ENCODE assay signal across 1 cellular context in the genomic region with DNA sequence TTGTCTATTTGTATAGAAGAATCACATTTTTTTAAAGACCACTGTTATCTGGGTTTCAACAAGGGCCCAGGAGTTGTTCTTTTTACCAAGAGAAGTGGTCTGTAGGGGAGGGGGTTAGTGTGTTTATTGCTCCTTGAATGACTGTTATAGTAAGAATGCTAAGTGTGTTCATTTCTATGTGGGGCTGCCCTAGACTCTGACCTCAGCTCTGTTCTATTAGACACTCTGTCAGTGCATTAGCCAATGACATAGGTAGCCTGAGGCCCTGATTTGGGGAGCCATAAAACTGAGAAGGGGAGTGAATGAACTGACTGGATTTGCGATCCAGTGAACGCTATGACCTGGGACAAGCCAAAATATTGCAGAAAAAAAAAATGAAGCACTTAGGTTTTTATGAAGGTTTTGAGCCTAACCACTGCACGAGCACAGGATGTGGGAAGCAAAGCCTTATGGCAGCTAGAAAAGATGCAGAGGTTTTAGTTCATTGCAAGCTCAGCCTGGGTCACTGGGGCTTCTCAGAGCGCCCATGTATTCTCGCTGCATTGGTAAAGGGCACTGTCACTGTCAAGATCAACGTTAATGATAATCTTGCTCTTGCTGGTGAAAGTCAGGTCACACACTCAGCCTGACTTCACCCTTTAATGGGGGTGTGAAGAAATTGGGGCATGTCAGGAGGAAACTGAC.
TF ChIP-seq lines count a peak whose summit lies in the region.

No MANE protein-coding gene starts in this region.

TF ChIP-seq in HEK293, 187 proteins besides CTCF, POLR2A, EP300 and RAD21 (continued from another document):
- TF ChIP-seq ZNF121 (tag by site-specific recombination; IDR thresholded peaks at IDR 0.05): no peak
- TF ChIP-seq KLF16 (tag by site-specific recombination; IDR thresholded peaks at IDR 0.05): no peak
- no peak for TF ChIP-seq ZNF560 (tag by site-specific recombination; IDR thresholded peaks at IDR 0.05; ENCODE audit: borderline replicate concordance)
- peak; percentile 57; the same call in 1 of the 2 replicates for TF ChIP-seq ZNF629 (tag by site-specific recombination; IDR thresholded peaks at IDR 0.05)
- TF ChIP-seq PRDM1 (tag by site-specific recombination; IDR thresholded peaks at IDR 0.05): no peak
- no peak for TF ChIP-seq ZNF292 (tag by site-specific recombination; IDR thresholded peaks at IDR 0.05; ENCODE audit: borderline replicate concordance, low read depth)
- no peak for TF ChIP-seq RBAK (tag by site-specific recombination; IDR thresholded peaks at IDR 0.05)
- peak; percentile 93 for TF ChIP-seq WT1 (tag by site-specific recombination; IDR thresholded peaks at IDR 0.05)
- TF ChIP-seq, protein P1, sequence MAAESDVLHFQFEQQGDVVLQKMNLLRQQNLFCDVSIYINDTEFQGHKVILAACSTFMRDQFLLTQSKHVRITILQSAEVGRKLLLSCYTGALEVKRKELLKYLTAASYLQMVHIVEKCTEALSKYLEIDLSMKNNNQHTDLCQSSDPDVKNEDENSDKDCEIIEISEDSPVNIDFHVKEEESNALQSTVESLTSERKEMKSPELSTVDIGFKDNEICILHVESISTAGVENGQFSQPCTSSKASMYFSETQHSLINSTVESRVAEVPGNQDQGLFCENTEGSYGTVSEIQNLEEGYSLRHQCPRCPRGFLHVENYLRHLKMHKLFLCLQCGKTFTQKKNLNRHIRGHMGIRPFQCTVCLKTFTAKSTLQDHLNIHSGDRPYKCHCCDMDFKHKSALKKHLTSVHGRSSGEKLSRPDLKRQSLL (tag by site-specific recombination; IDR thresholded peaks at IDR 0.05): no peak
- no peak for TF ChIP-seq ZNF549 (tag by site-specific recombination; IDR thresholded peaks at IDR 0.05)
- no peak for TF ChIP-seq ZIC2 (tag by site-specific recombination; IDR thresholded peaks at IDR 0.05)
- no peak for TF ChIP-seq ZNF530 (tag by site-specific recombination; IDR thresholded peaks at IDR 0.05; ENCODE audit: low read depth)
- peak; percentile 56; the same call in 1 of the 2 replicates for TF ChIP-seq ZNF341 (tag by site-specific recombination; IDR thresholded peaks at IDR 0.05; ENCODE audit: low read depth)
